ENCODE assay signal across 1 cellular context in the genomic region with DNA sequence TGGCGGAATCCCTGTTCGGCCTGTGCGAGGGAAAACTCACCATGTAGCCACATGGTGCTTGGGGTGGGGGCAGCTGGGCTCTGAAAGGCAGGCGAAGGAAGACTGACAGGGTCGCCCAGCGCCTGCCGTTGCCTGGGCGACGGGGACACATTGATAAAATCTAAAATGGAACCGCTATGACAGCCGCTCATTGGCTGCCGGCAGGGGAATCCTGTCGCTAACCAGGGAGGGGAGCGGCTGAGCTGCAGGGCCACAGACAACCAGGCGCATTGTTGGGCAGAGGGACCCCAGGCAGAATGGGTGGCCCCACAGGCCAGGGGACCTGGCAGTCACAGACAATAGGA.
TF ChIP-seq lines count a peak whose summit lies in the region.

No MANE protein-coding gene starts in this region.

TF ChIP-seq in SK-N-SH, 30 proteins besides CTCF, POLR2A, EP300 and RAD21:
- TF ChIP-seq FOXM1 (IDR thresholded peaks at IDR 0.05; ENCODE audit: low read depth) = no peak
- TF ChIP-seq CHD2 (IDR thresholded peaks at IDR 0.05; ENCODE audit: low read length, partially characterized antibody) = peak; percentile 29
- TF ChIP-seq, protein P1, sequence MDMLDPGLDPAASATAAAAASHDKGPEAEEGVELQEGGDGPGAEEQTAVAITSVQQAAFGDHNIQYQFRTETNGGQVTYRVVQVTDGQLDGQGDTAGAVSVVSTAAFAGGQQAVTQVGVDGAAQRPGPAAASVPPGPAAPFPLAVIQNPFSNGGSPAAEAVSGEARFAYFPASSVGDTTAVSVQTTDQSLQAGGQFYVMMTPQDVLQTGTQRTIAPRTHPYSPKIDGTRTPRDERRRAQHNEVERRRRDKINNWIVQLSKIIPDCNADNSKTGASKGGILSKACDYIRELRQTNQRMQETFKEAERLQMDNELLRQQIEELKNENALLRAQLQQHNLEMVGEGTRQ (IDR thresholded peaks at IDR 0.05; ENCODE audit: borderline replicate concordance, low read depth, low read length) = no peak
- TF ChIP-seq TCF12 (IDR thresholded peaks at IDR 0.05) = no peak
- peak; percentile 49 for TF ChIP-seq RFX5 (IDR thresholded peaks at IDR 0.05; ENCODE audit: low read length)
- TF ChIP-seq IRF3 (IDR thresholded peaks at IDR 0.05; ENCODE audit: low read depth, low read length) = no peak
- peak; percentile 94 for TF ChIP-seq GATA2 (CRISPR knock-in tag; IDR thresholded peaks at IDR 0.05)
- TF ChIP-seq TEAD4 (IDR thresholded peaks at IDR 0.05; ENCODE audit: borderline replicate concordance, insufficient read depth) = no peak
- no peak for TF ChIP-seq ELF1 (IDR thresholded peaks at IDR 0.05)
- peak; percentile 91 for TF ChIP-seq MXI1 (IDR thresholded peaks at IDR 0.05; ENCODE audit: low read depth, low read length)
- TF ChIP-seq NRF1 (IDR thresholded peaks at IDR 0.05; ENCODE audit: low read depth, low read length) = no peak
- TF ChIP-seq, protein P2, sequence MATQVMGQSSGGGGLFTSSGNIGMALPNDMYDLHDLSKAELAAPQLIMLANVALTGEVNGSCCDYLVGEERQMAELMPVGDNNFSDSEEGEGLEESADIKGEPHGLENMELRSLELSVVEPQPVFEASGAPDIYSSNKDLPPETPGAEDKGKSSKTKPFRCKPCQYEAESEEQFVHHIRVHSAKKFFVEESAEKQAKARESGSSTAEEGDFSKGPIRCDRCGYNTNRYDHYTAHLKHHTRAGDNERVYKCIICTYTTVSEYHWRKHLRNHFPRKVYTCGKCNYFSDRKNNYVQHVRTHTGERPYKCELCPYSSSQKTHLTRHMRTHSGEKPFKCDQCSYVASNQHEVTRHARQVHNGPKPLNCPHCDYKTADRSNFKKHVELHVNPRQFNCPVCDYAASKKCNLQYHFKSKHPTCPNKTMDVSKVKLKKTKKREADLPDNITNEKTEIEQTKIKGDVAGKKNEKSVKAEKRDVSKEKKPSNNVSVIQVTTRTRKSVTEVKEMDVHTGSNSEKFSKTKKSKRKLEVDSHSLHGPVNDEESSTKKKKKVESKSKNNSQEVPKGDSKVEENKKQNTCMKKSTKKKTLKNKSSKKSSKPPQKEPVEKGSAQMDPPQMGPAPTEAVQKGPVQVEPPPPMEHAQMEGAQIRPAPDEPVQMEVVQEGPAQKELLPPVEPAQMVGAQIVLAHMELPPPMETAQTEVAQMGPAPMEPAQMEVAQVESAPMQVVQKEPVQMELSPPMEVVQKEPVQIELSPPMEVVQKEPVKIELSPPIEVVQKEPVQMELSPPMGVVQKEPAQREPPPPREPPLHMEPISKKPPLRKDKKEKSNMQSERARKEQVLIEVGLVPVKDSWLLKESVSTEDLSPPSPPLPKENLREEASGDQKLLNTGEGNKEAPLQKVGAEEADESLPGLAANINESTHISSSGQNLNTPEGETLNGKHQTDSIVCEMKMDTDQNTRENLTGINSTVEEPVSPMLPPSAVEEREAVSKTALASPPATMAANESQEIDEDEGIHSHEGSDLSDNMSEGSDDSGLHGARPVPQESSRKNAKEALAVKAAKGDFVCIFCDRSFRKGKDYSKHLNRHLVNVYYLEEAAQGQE (IDR thresholded peaks at IDR 0.05; ENCODE audit: low read depth, low read length) = no peak
- TF ChIP-seq RCOR1 (IDR thresholded peaks at IDR 0.05; ENCODE audit: low read length) = no peak; the same call in 1 of the 2 replicates
